In genomic region chr1:88779880-88780279, GRCh38 we compare ENCODE assay signal across 2 cellular contexts.
TF ChIP-seq lines count a peak whose summit lies in the region.

No MANE protein-coding gene starts in this region.

TF ChIP-seq in GM23338, 12 proteins besides CTCF, POLR2A, EP300 and RAD21 (continued from another document):
- TF ChIP-seq ZNF462 (CRISPR knock-in tag; IDR thresholded peaks at IDR 0.05) (no peak), NANOG (IDR thresholded peaks at IDR 0.05; ENCODE audit: borderline replicate concordance) (no peak), CREB1 (CRISPR knock-in tag; IDR thresholded peaks at IDR 0.05; ENCODE audit: low read depth) (no peak), EZH2 (IDR thresholded peaks at IDR 0.05; ENCODE audit: low read depth, unreplicated experiment) (no peak), ZNF114 (CRISPR knock-in tag; IDR thresholded peaks at IDR 0.05) (no peak), REST (IDR thresholded peaks at IDR 0.05; ENCODE audit: unreplicated experiment) (no peak)

TF ChIP-seq in WTC11, 78 proteins besides CTCF, POLR2A, EP300 and RAD21 (continued from another document):
- TF ChIP-seq AFF4 (CRISPR knock-in tag; IDR thresholded peaks at IDR 0.05; ENCODE audit: borderline replicate concordance) = no peak
- no peak for TF ChIP-seq MYBL2 (CRISPR knock-in tag; IDR thresholded peaks at IDR 0.05)
- TF ChIP-seq JAZF1 (CRISPR knock-in tag; IDR thresholded peaks at IDR 0.05) = no peak
- no peak for TF ChIP-seq GABPB1 (CRISPR knock-in tag; IDR thresholded peaks at IDR 0.05)
- no peak for TF ChIP-seq MXD4 (CRISPR knock-in tag; IDR thresholded peaks at IDR 0.05; ENCODE audit: borderline replicate concordance)
- no peak for TF ChIP-seq ERG (CRISPR knock-in tag; IDR thresholded peaks at IDR 0.05)
